31 cellular contexts compared by ENCODE assay signal in the genomic region with DNA sequence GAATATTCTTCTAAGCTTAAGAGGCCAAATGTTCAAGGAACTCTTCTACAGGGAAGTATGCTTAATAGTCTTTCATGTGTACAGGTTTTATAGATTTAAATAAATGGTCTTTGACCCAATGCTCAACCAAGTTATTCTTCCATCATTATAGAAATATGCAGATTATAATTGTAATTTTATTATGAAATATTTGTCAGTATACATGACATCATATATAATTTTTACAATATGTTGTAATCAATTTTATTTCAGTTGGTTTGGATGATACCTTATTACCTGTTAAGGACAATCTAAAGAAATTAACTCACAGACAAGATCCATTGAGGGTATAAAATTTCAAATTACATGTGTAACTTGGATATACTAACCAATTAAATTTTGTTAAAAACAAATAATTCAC.
"Had no signal": no experiment of that assay in that cellular context is flagged by ENCODE, and none has a peak within 500 bp of the region (broad histone marks: within the 10 kb centered on the region; RNA-seq: fewer than 3 reads in every experiment).

No MANE protein-coding gene starts in this region.

- H3K27ac ChIP-seq: ascending aorta, cardiac muscle cell, VCaP had no signal

- H3K9me3 ChIP-seq: ascending aorta had no signal

- DNase-seq: activated B cell treated with CpG ODN at 0.5 μM for 24 hours; activated CD4-positive, alpha-beta memory T cell treated with anti-CD3 and anti-CD28 coated beads for 36 hours; activated CD4-positive, alpha-beta T cell treated with anti-CD3 and anti-CD28 coated beads for 4 hours; activated CD4-positive, alpha-beta T cell treated with anti-CD3 and anti-CD28 coated beads, Interleukin-2, amount 10 ng/mL, durations not matched to agents 24 days and 14 days; activated CD4-positive, alpha-beta T cell treated with anti-CD3 and anti-CD28 coated beads, Interleukin-2, amount 50 U/mL, for 1 hour; activated CD4-positive, alpha-beta T cell treated with anti-CD3 and anti-CD28 coated beads, Interleukin-2, amount 50 U/mL, for 4 hours; activated CD4-positive, CD25-positive, alpha-beta regulatory T cell treated with anti-CD3 and anti-CD28 coated beads, Interleukin-2, amount 50 U/mL, for 72 hours; activated CD8-positive, alpha-beta memory T cell treated with anti-CD3 and anti-CD28 coated beads, Interleukin-2, amount 50 U/mL, for 4 hours; activated CD8-positive, alpha-beta T cell treated with anti-CD3 and anti-CD28 coated beads for 36 hours; activated effector memory CD4-positive, alpha-beta T cell treated with anti-CD3 and anti-CD28 coated beads, Interleukin-2, amount 50 U/mL, for 16 hours; activated gamma-delta T cell treated with Interleukin-2 at 50 U/mL for 16 hours; activated naive CD4-positive, alpha-beta T cell; activated naive CD4-positive, alpha-beta T cell treated with anti-CD3 and anti-CD28 coated beads, Interleukin-2, amount 10 ng/mL, durations not matched to agents 7 days and 5 days; activated naive CD8-positive, alpha-beta T cell treated with anti-CD3 and anti-CD28 coated beads, Interleukin-2, amount 10 ng/mL, durations not matched to agents 7 days and 5 days; activated naive CD8-positive, alpha-beta T cell treated with anti-CD3 and anti-CD28 coated beads, Interleukin-2, amount 50 U/mL, for 24 hours; activated T-cell treated with anti-CD3 and anti-CD28 coated beads for 4 hours; activated T-cell treated with anti-CD3 and anti-CD28 coated beads, Interleukin-2, amount 50 U/mL, for 1 hour; activated T-cell treated with anti-CD3 and anti-CD28 coated beads, Interleukin-2, amount 50 U/mL, for 4 hours; activated T-cell treated with anti-CD3 and anti-CD28 coated beads, Interleukin-2, amount 50 U/mL, for 72 hours; amygdala; anterior cingulate cortex; caudate nucleus; cerebellar nuclear complex; T-helper 2 cell; T-helper 9 cell had no signal

- H3K4me1 ChIP-seq: ascending aorta had no signal

- H3K27me3 ChIP-seq: ascending aorta, cardiac muscle cell had no signal

- FAIRE-seq: bronchial epithelial cell, TTC549 had no signal

- ATAC-seq: activated CD8-positive, alpha-beta T cell treated with anti-CD3 and anti-CD28 coated beads for 36 hours; activated naive CD8-positive, alpha-beta T cell treated with anti-CD3 and anti-CD28 coated beads, Interleukin-2, amount 50 U/mL, for 24 hours; activated T-cell treated with anti-CD3 and anti-CD28 coated beads, Interleukin-2, amount 50 U/mL, for 4 hours; activated T-cell treated with anti-CD3 and anti-CD28 coated beads, Interleukin-2, amount 50 U/mL, for 72 hours; activated T-helper 17 cell treated with anti-CD3 and anti-CD28 coated beads, Interleukin-2, amount 50 U/mL, for 72 hours had no signal

- H3K4me3 ChIP-seq: ascending aorta, cardiac muscle cell had no signal

- H3K36me3 ChIP-seq: ascending aorta, cardiac muscle cell had no signal
